Comparison of ENCODE assay signal across 2 cellular contexts in the genomic region with DNA sequence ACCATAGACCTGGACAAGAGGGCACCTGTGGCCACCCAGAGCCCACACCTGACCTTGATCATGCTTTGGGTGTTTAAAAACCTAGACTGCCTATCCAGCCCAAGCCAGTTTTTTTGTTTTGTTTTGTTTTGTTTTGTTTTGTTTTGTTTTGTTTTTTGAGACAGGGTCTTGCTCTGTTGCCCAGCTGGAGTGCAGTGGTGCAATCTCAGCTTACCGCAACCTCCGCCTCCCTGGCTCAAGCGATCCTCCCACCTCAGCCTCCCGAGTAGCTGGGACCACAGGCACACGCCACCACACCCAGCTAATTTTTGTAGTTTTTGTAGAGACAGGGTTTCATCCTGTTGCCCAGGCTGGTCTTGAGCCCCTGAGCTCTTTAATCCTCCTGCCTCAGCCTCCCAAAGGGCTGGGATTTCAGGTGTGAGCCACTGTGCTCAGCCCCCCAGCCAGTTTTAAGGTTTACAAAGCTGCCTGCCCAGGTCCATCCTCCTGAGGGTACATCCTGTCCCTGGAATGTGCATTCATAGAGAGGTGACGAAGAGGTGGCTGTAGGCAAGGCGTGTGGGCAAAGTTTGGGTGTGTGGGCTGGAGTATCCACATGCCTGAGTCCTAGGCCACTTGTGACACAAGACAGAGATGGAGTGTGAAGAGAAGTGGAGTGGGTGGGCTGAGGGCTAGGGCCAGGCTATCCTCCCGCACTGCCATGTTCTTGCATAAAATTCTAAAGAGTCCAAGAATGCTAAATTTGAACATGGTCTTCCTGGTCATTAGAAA.
TF ChIP-seq lines count a peak whose summit lies in the region.

No MANE protein-coding gene starts in this region.

TF ChIP-seq in HEK293, 187 proteins besides CTCF, POLR2A, EP300 and RAD21:
- TF ChIP-seq ZFP41 (tag by site-specific recombination; IDR thresholded peaks at IDR 0.05; ENCODE audit: borderline replicate concordance) (no peak), ZNF416 (tag by site-specific recombination; IDR thresholded peaks at IDR 0.05) (no peak), ZNF624 (tag by site-specific recombination; IDR thresholded peaks at IDR 0.05) (no peak), ZNF221 (tag by site-specific recombination; IDR thresholded peaks at IDR 0.05; ENCODE audit: borderline replicate concordance) (no peak), ZFHX2 (tag by site-specific recombination; conservative IDR thresholded peaks at IDR 0.05) (peak; percentile 80), SCRT2 (tag by site-specific recombination; IDR thresholded peaks at IDR 0.05) (no peak), EGR2 (tag by site-specific recombination; IDR thresholded peaks at IDR 0.05; ENCODE audit: low read depth) (peak; percentile 73), ZNF555 (tag by site-specific recombination; conservative IDR thresholded peaks at IDR 0.05) (no peak)

TF ChIP-seq in K562, 482 proteins besides CTCF, POLR2A, EP300 and RAD21:
- TF ChIP-seq ZNF121 (CRISPR knock-in tag; conservative IDR thresholded peaks at IDR 0.05) (peak; percentile 70), SMAD2 (IDR thresholded peaks at IDR 0.05; ENCODE audit: low read depth, low read length) (no peak), ZNF23 (CRISPR knock-in tag; IDR thresholded peaks at IDR 0.05) (no peak), POLR2B (IDR thresholded peaks at IDR 0.05; ENCODE audit: low read depth, partially characterized antibody) (no peak)
- TF ChIP-seq, protein P1, sequence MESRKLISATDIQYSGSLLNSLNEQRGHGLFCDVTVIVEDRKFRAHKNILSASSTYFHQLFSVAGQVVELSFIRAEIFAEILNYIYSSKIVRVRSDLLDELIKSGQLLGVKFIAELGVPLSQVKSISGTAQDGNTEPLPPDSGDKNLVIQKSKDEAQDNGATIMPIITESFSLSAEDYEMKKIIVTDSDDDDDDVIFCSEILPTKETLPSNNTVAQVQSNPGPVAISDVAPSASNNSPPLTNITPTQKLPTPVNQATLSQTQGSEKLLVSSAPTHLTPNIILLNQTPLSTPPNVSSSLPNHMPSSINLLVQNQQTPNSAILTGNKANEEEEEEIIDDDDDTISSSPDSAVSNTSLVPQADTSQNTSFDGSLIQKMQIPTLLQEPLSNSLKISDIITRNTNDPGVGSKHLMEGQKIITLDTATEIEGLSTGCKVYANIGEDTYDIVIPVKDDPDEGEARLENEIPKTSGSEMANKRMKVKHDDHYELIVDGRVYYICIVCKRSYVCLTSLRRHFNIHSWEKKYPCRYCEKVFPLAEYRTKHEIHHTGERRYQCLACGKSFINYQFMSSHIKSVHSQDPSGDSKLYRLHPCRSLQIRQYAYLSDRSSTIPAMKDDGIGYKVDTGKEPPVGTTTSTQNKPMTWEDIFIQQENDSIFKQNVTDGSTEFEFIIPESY (CRISPR knock-in tag; IDR thresholded peaks at IDR 0.05), result peak; percentile 44; the same call in 1 of the 2 replicates
